28 cellular contexts compared by ENCODE assay signal in the genomic region with DNA sequence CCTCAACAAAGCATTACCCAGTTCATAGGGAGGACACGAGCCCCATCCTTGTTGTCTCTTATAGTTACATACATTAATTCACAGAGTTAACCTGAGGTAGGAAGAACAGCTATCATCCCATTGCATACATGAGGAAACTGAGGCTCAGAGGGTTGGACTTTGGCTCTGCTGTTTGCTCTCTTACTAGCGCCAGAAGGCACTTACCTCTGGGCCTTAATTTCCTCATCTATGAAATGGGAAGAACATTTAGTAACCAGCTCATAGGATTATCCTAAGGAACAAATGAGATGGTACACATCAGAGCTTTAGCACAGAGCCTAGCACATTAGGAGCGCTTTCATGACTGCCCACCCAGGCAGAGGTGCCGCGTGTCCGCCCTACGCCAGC. TPM values are rescaled to one million over a fixed set of nuclear protein-coding genes. Genes with fewer than 3 reads are reported as not detected.
"Had no signal": no experiment of that assay in that cellular context is flagged by ENCODE, and none has a peak within 500 bp of the region (broad histone marks: within the 10 kb centered on the region; RNA-seq: fewer than 3 reads in every experiment).

No MANE protein-coding gene starts in this region.

- H3K4me3 Mint-ChIP-seq: activated CD4-positive, alpha-beta memory T cell treated with anti-CD3 and anti-CD28 coated beads, Interleukin-2, amount 10 ng/mL, durations not matched to agents 7 days and 5 days; activated CD4-positive, alpha-beta T cell treated with anti-CD3 and anti-CD28 coated beads, Interleukin-2, amount 10 ng/mL, durations not matched to agents 7 days and 5 days; activated naive CD4-positive, alpha-beta T cell treated with anti-CD3 and anti-CD28 coated beads for 36 hours; activated naive CD8-positive, alpha-beta T cell; activated T-helper 17 cell treated with anti-CD3 and anti-CD28 coated beads, Interleukin-2, amount 50 U/mL, for 72 hours; T-cell had no signal

- H3K27ac Mint-ChIP-seq: activated CD4-positive, alpha-beta memory T cell treated with anti-CD3 and anti-CD28 coated beads, Interleukin-2, amount 10 ng/mL, durations not matched to agents 7 days and 5 days; activated CD4-positive, alpha-beta T cell treated with anti-CD3 and anti-CD28 coated beads, Interleukin-2, amount 10 ng/mL, durations not matched to agents 7 days and 5 days; activated naive CD4-positive, alpha-beta T cell treated with anti-CD3 and anti-CD28 coated beads for 36 hours; activated naive CD8-positive, alpha-beta T cell; activated T-helper 17 cell treated with anti-CD3 and anti-CD28 coated beads, Interleukin-2, amount 50 U/mL, for 72 hours; T-cell had no signal

- H3K4me1 Mint-ChIP-seq: activated CD4-positive, alpha-beta memory T cell treated with anti-CD3 and anti-CD28 coated beads, Interleukin-2, amount 10 ng/mL, durations not matched to agents 7 days and 5 days; activated CD4-positive, alpha-beta T cell treated with anti-CD3 and anti-CD28 coated beads, Interleukin-2, amount 10 ng/mL, durations not matched to agents 7 days and 5 days; activated T-helper 17 cell treated with anti-CD3 and anti-CD28 coated beads, Interleukin-2, amount 50 U/mL, for 72 hours had no signal

- H3K4me3 ChIP-seq: SK-N-MC had no signal

- H3K9me3 Mint-ChIP-seq: activated CD4-positive, alpha-beta memory T cell treated with anti-CD3 and anti-CD28 coated beads, Interleukin-2, amount 10 ng/mL, durations not matched to agents 7 days and 5 days; activated CD4-positive, alpha-beta T cell treated with anti-CD3 and anti-CD28 coated beads, Interleukin-2, amount 10 ng/mL, durations not matched to agents 7 days and 5 days; activated naive CD4-positive, alpha-beta T cell treated with anti-CD3 and anti-CD28 coated beads for 36 hours; activated T-helper 17 cell treated with anti-CD3 and anti-CD28 coated beads, Interleukin-2, amount 50 U/mL, for 72 hours; T-cell had no signal

- H3K27ac ChIP-seq: brain microvascular endothelial cell, SK-N-MC had no signal

- DNase-seq: activated CD4-positive, alpha-beta memory T cell treated with anti-CD3 and anti-CD28 coated beads, Interleukin-2, amount 10 ng/mL, durations not matched to agents 7 days and 5 days; activated CD4-positive, alpha-beta T cell treated with anti-CD3 and anti-CD28 coated beads, Interleukin-2, amount 10 ng/mL, durations not matched to agents 7 days and 5 days; activated CD4-positive, CD25-positive, alpha-beta regulatory T cell; activated gamma-delta T cell; activated naive CD4-positive, alpha-beta T cell treated with anti-CD3 and anti-CD28 coated beads for 36 hours; activated T-cell treated with anti-CD3 and anti-CD28 coated beads for 4 hours; activated T-cell treated with anti-CD3 and anti-CD28 coated beads, Interleukin-2, amount 50 U/mL, for 48 hours; brain microvascular endothelial cell; cerebellar nuclear complex; NCI-H1048; NCI-H146; NCI-H187 treated with DMSO at 0.1 percent for 48 hours; NCI-H2081 treated with DMSO at 0.1 percent for 48 hours; NCI-H2171; NCI-H446 treated with DMSO at 0.1 percent for 48 hours; NCI-H524 treated with DMSO at 0.1 percent for 48 hours; NCI-H748 treated with DMSO at 0.1 percent for 48 hours; T-cell; T-helper 2 cell; T1000 had no signal

- H3K27me3 Mint-ChIP-seq: activated naive CD8-positive, alpha-beta T cell; activated T-helper 17 cell treated with anti-CD3 and anti-CD28 coated beads, Interleukin-2, amount 50 U/mL, for 72 hours had no signal

- FAIRE-seq: TTC549 had no signal

- ATAC-seq: activated T-helper 17 cell treated with anti-CD3 and anti-CD28 coated beads, Interleukin-2, amount 50 U/mL, for 72 hours; T-cell had no signal

- H3K36me3 ChIP-seq: brain microvascular endothelial cell had no signal

RNA-seq across cellular contexts. Expression of gene NEUROD2, which starts 27.6 kb away (rescaled TPM):
- total RNA-seq: activated CD4-positive, alpha-beta memory T cell treated with anti-CD3 and anti-CD28 coated beads, Interleukin-2, amount 10 ng/mL, durations not matched to agents 7 days and 5 days; activated CD4-positive, alpha-beta T cell treated with anti-CD3 and anti-CD28 coated beads, Interleukin-2, amount 10 ng/mL, durations not matched to agents 7 days and 5 days; activated CD8-positive, alpha-beta memory T cell treated with anti-CD3 and anti-CD28 coated beads for 36 hours; activated naive CD4-positive, alpha-beta T cell treated with anti-CD3 and anti-CD28 coated beads for 36 hours; activated T-helper 17 cell treated with anti-CD3 and anti-CD28 coated beads, Interleukin-2, amount 50 U/mL, for 72 hours; LHCN-M2; M059J; RPMI7951; T-cell had no signal

RNA-seq across cellular contexts. Expression of gene PPP1R1B, which starts 46.7 kb away (rescaled TPM):
- total RNA-seq: activated CD4-positive, alpha-beta memory T cell treated with anti-CD3 and anti-CD28 coated beads, Interleukin-2, amount 10 ng/mL, durations not matched to agents 7 days and 5 days; activated CD4-positive, alpha-beta T cell treated with anti-CD3 and anti-CD28 coated beads, Interleukin-2, amount 10 ng/mL, durations not matched to agents 7 days and 5 days; activated CD8-positive, alpha-beta memory T cell treated with anti-CD3 and anti-CD28 coated beads for 36 hours; activated T-helper 17 cell treated with anti-CD3 and anti-CD28 coated beads, Interleukin-2, amount 50 U/mL, for 72 hours; LHCN-M2; M059J had no signal
